In the genomic region with DNA sequence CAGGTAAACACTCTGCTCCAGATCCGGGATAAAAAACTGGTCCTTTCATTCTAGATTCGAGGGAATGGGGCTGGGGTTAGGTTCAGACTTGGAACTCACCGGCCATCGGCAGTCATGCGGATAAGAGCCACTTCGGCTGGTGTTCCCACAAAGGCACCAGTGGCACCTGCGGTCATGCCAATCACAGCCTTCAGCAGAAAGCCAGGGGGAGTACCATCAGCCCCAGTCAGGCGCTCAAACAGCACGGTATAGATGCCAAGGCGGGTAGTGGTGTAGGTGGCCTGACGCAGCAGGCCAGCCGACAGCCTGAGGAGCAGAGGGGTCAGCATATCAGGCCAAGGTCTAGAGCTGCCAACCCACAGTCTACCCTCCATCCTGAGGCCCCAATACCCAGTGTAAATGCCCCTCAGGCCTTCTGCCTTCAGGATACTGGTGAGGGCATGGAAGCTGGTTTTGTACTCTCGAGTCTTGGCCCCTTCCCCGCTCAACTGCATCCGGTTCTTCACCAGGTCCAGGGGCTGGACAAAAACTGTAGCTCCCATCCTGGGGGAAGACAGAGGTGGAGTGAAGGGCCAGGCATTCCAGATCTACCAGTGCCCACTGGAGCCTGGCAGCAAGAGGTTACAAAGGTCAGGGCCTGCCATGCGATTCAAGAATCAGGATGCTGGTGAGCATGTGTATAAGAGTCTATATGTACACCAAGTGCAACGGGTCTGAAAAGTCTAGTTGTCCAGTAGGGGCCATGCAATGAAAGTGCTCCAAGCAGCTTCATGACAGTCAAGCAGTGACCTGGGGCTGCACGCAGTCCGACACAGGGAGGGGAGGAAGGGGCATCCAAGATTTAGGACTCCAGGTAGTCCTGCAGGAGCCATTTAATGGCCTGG, we compare ENCODE assay signal across 6 cellular contexts. TPM values are rescaled to one million over a fixed set of nuclear protein-coding genes. Genes with fewer than 3 reads are reported as not detected.
DNase-seq lines count a peak whose midpoint lies in the region; ATAC-seq and TF ChIP-seq lines count a peak whose summit lies in the region.

No MANE protein-coding gene starts in this region.

- no peak overlapping the region for H3K23ac ChIP-seq in trophoblast cell (ENCODE audit: low read length)

- H3K14ac ChIP-seq in trophoblast cell (ENCODE audit: low read length): peak overlapping the region; percentile 62

- peak overlapping the region; percentile 84 for H2BK120ac ChIP-seq in trophoblast cell (ENCODE audit: insufficient read depth, low read length, poor library complexity)

- H3K27me3 ChIP-seq in Loucy (ENCODE audit: insufficient read depth, low read length, poor library complexity, severe bottlenecking): no peaks in the 10 kb centered on the region
- no peaks in the 10 kb centered on the region for H3K27me3 ChIP-seq in trophoblast cell (ENCODE audit: insufficient read depth, low read length)

- H3K4me3 ChIP-seq in Loucy (ENCODE audit: low read length, poor library complexity, severe bottlenecking): peak overlapping the region; percentile 90
- H3K4me3 ChIP-seq in trophoblast cell (ENCODE audit: low read depth, low read length): peak overlapping the region; percentile 85

- H2BK12ac ChIP-seq in trophoblast cell (ENCODE audit: low read length): no peak overlapping the region

- TF ChIP-seq CTCF in Loucy (conservative IDR thresholded peaks at IDR 0.05; ENCODE audit: low read length): no peak

- peaks cover 67% of the 10 kb centered on the region for H3K79me2 ChIP-seq in Loucy (ENCODE audit: insufficient read depth, low read length)
- H3K79me2 ChIP-seq in trophoblast cell (ENCODE audit: control insufficient read depth, insufficient read depth, low read length, poor library complexity): peaks cover 18% of the 10 kb centered on the region

- H4K8ac ChIP-seq in trophoblast cell (ENCODE audit: low read depth, low read length): peak overlapping the region; percentile 94

- peaks cover 69% of the 10 kb centered on the region for H3K4me1 ChIP-seq in Loucy (ENCODE audit: insufficient read depth, low read length, poor library complexity, severe bottlenecking)
- peaks cover 8 to 12% of the 10 kb centered on the region in 2 experiments for H3K4me1 ChIP-seq in trophoblast cell (ENCODE audit: control insufficient read depth in 1 of 2, insufficient read depth in 2 of 2, low read length in 2 of 2)

- peak overlapping the region; percentile 90 for H4K91ac ChIP-seq in trophoblast cell (ENCODE audit: low read depth, low read length)

- ATAC-seq in GM21529 (IDR thresholded peaks at IDR 0.05; ENCODE audit: unreplicated experiment): no peak

- H3K9me3 ChIP-seq in Loucy (ENCODE audit: insufficient read depth, low read depth, low read length) (no peaks in the 10 kb centered on the region), trophoblast cell (ENCODE audit: insufficient read depth, low read depth, low read length) (no peaks in the 10 kb centered on the region)

- H2BK5ac ChIP-seq in trophoblast cell (ENCODE audit: low read depth, low read length, poor library complexity): peak overlapping the region; percentile 62

- no peaks in the 10 kb centered on the region for H3K9me2 ChIP-seq in Loucy (replicated peaks; ENCODE audit: low read depth, low read length)

- peak overlapping the region; percentile 89 for H4K12ac ChIP-seq in trophoblast cell (ENCODE audit: low read depth, low read length)

- peaks cover 15% of the 10 kb centered on the region for H3K79me1 ChIP-seq in trophoblast cell (ENCODE audit: low read length)

- H4K20me1 ChIP-seq in Loucy (ENCODE audit: insufficient read depth, low read length, poor library complexity, severe bottlenecking): peaks cover 38% of the 10 kb centered on the region

- H3K4ac ChIP-seq in trophoblast cell (ENCODE audit: low read depth, low read length): peak overlapping the region; percentile 56

- WGBS in trophoblast cell (ENCODE audit: extremely low coverage, insufficient coverage, insufficient read length): no CpG with 5 or more reads among the region's 19 CpGs

- peak overlapping the region; percentile 65 for H2AK5ac ChIP-seq in trophoblast cell (ENCODE audit: low read length)

- peak overlapping the region; percentile 95 for H3K27ac ChIP-seq in cingulate gyrus (ENCODE audit: low read depth, low read length)
- H3K27ac ChIP-seq in trophoblast cell (ENCODE audit: low read depth, low read length): peak overlapping the region; percentile 97

- peaks cover 16% of the 10 kb centered on the region; the same call in 1 of the 2 replicates for H3K36me3 ChIP-seq in Loucy (ENCODE audit: insufficient read depth, low read length)
- peaks cover 38 to 45% of the 10 kb centered on the region in 2 experiments for H3K36me3 ChIP-seq in trophoblast cell (ENCODE audit: control insufficient read depth in 1 of 2, insufficient read depth in 2 of 2, low read length in 2 of 2)

- H2AFZ ChIP-seq in Loucy (ENCODE audit: low read length): peak overlapping the region; percentile 67
- H2AFZ ChIP-seq in trophoblast cell (ENCODE audit: insufficient read depth, low read length, poor library complexity): peak overlapping the region; percentile 21

- H3K9ac ChIP-seq in Loucy (ENCODE audit: low read depth, low read length, poor library complexity, severe bottlenecking) (peak overlapping the region; percentile 99), trophoblast cell (ENCODE audit: low read length) (peak overlapping the region; percentile 95)

- H3F3A ChIP-seq in Loucy (ENCODE audit: low read depth): peaks cover 17% of the 10 kb centered on the region

- DNase-seq in trophoblast cell (no peak), T-helper 9 cell (no peak), HuH-7 (ENCODE audit: low spot score) (no peak)

- peak overlapping the region; percentile 77 for H3K18ac ChIP-seq in trophoblast cell (ENCODE audit: low read length)

- peak overlapping the region; percentile 98 for H3K4me2 ChIP-seq in Loucy (ENCODE audit: low read depth, low read length, poor library complexity, severe bottlenecking)
- H3K4me2 ChIP-seq in trophoblast cell (ENCODE audit: low read length): peak overlapping the region; percentile 93

RNA-seq across cellular contexts. Expression of a gene that starts 0.9 kb away (rescaled TPM):
- 36.6 and 37.7 TPM in 2 replicates for polyA plus RNA-seq in trophoblast cell (2013)

RNA-seq across cellular contexts. Expression of a gene that starts 1.2 kb away (rescaled TPM):
- polyA plus RNA-seq in trophoblast cell (2013): 113 and 122 TPM in 2 replicates

RNA-seq across cellular contexts. Expression of a gene that starts 6.8 kb away (rescaled TPM):
- 0.05 and 0.14 TPM in 2 replicates for polyA plus RNA-seq in trophoblast cell (2013)

RNA-seq across cellular contexts. Expression of a gene that starts 9.4 kb away (rescaled TPM):
- polyA plus RNA-seq in trophoblast cell (2013): 1,571 and 1,587 TPM in 2 replicates

RNA-seq across cellular contexts. Expression of a gene that starts 12.0 kb away (rescaled TPM):
- 5.6 and 5.8 TPM in 2 replicates for polyA plus RNA-seq in trophoblast cell (2013)
